Comparison of ENCODE assay signal across 15 cellular contexts in the genomic region with DNA sequence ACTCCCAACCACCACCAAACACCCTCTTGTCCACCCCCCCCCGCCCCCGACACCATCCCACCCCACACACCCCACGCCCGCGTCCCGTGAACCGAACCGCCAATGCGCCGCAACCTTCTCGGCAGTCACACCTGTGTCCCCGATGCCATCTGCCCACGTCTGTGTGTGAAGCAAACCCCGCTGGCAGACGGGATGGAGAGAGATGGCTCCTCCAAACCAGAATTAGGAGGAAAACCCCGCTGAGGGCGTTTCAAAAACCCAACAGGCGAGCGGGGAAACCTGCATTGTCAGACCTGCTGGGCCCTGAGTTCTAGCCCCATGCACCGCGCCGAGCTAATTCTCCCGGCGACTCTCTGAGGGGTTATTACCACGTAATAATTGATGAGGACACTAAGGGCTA. TPM values are rescaled to one million over a fixed set of nuclear protein-coding genes. Genes with fewer than 3 reads are reported as not detected.
DNase-seq lines count a peak whose midpoint lies in the region; ATAC-seq and TF ChIP-seq lines count a peak whose summit lies in the region.
"Had no signal": no experiment of that assay in that cellular context is flagged by ENCODE, and none has a peak within 500 bp of the region (broad histone marks: within the 10 kb centered on the region; RNA-seq: fewer than 3 reads in every experiment).

No MANE protein-coding gene starts in this region.

- H2AFZ ChIP-seq in osteoblast (ENCODE audit: low read length), result no peak overlapping the region

- H3K36me3 Mint-ChIP-seq in activated T-cell treated with anti-CD3 and anti-CD28 coated beads, Interleukin-2, amount 50 U/mL, for 24 hours (ENCODE audit: low read depth), result no peaks in the 10 kb centered on the region
- peaks cover 10% of the 10 kb centered on the region for H3K36me3 Mint-ChIP-seq in effector memory CD8-positive, alpha-beta T cell (ENCODE audit: insufficient read depth)
- H3K36me3 Mint-ChIP-seq in stimulated activated naive B cell treated with anti-CD40 and anti-IgM and Interleukin-4, amounts not matched to agents 10 μg/mL and 1 μg/mL and 100 μg/mL, for 72 hours, result no peaks in the 10 kb centered on the region

- peaks cover 18% of the 10 kb centered on the region for H3K4me1 ChIP-seq in HUES48 (ENCODE audit: control insufficient read depth, insufficient read depth, low read length)
- no peaks in the 10 kb centered on the region for H3K4me1 ChIP-seq in osteoblast (ENCODE audit: insufficient read depth, low read length)
- peaks cover 0 to 42% (median 18%) of the 10 kb centered on the region in 3 donors for H3K4me1 ChIP-seq in gastroesophageal sphincter

- peaks cover 38% of the 10 kb centered on the region for H3K4me1 Mint-ChIP-seq in activated T-cell treated with anti-CD3 and anti-CD28 coated beads, Interleukin-2, amount 50 U/mL, for 24 hours (ENCODE audit: low read depth)
- peaks cover 0 to 12% of the 10 kb centered on the region in 2 donors for H3K4me1 Mint-ChIP-seq in effector memory CD8-positive, alpha-beta T cell (ENCODE audit: low read depth in 2 of 2)
- H3K4me1 Mint-ChIP-seq in stimulated activated naive B cell treated with anti-CD40 and anti-IgM and Interleukin-4, amounts not matched to agents 10 μg/mL and 1 μg/mL and 100 μg/mL, for 72 hours, result peaks cover 8 to 20% of the 10 kb centered on the region in 2 donors

- H4K20me1 ChIP-seq in osteoblast (ENCODE audit: insufficient read depth, low read length), result peaks cover 3% of the 10 kb centered on the region

- TF ChIP-seq EP300 in gastroesophageal sphincter (IDR thresholded peaks at IDR 0.05), result no peak

- H3K79me2 ChIP-seq in osteoblast (ENCODE audit: insufficient read depth, low read length), result no peaks in the 10 kb centered on the region

- TF ChIP-seq CTCF in osteoblast (IDR thresholded peaks at IDR 0.05; ENCODE audit: extremely low read depth, low read depth, low read length) (no peak), gastroesophageal sphincter (IDR thresholded peaks at IDR 0.05) (no peak)

- H3K9ac ChIP-seq in HUES48 (ENCODE audit: low read depth, low read length), result no peak overlapping the region

- H3K4me2 ChIP-seq in osteoblast (ENCODE audit: insufficient read depth, low read length), result no peak overlapping the region

- H3K4me3 ChIP-seq in HUES48 (ENCODE audit: low read depth, low read length), result peak overlapping the region; percentile 60
- no peak overlapping the region for H3K4me3 ChIP-seq in osteoblast (ENCODE audit: insufficient read depth, low read length)
- no peak overlapping the region for H3K4me3 ChIP-seq in gastroesophageal sphincter

- H3K27ac ChIP-seq in HUES48 (ENCODE audit: low read depth, low read length), result no peak overlapping the region
- no peak overlapping the region for H3K27ac ChIP-seq in osteoblast (ENCODE audit: low read depth, low read length)
- no peak overlapping the region for H3K27ac ChIP-seq in gastroesophageal sphincter
- H3K27ac ChIP-seq: breast epithelium, esophagus muscularis mucosa had no signal

- TF ChIP-seq POLR2A in gastroesophageal sphincter (IDR thresholded peaks at IDR 0.05), result no peak

- peaks cover 90% of the 10 kb centered on the region for H3K27me3 Mint-ChIP-seq in activated T-cell treated with anti-CD3 and anti-CD28 coated beads, Interleukin-2, amount 50 U/mL, for 24 hours
- H3K27me3 Mint-ChIP-seq in effector memory CD8-positive, alpha-beta T cell, result peaks cover 71 to 93% of the 10 kb centered on the region in 2 donors
- peaks cover 72 to 95% of the 10 kb centered on the region in 2 donors for H3K27me3 Mint-ChIP-seq in stimulated activated naive B cell treated with anti-CD40 and anti-IgM and Interleukin-4, amounts not matched to agents 10 μg/mL and 1 μg/mL and 100 μg/mL, for 72 hours

- H3K9me3 ChIP-seq in HUES48 (ENCODE audit: control insufficient read depth, insufficient read depth, low read length), result no peaks in the 10 kb centered on the region
- H3K9me3 ChIP-seq in osteoblast (ENCODE audit: low read depth, low read length), result no peaks in the 10 kb centered on the region
- no peaks in the 10 kb centered on the region for H3K9me3 ChIP-seq in gastroesophageal sphincter
- H3K9me3 ChIP-seq: breast epithelium, esophagus muscularis mucosa had no signal

- ATAC-seq in effector memory CD8-positive, alpha-beta T cell (replicated peaks), result no peak
- ATAC-seq in stimulated activated naive B cell treated with anti-CD40 and anti-IgM and Interleukin-4, amounts not matched to agents 10 μg/mL and 1 μg/mL and 100 μg/mL, for 72 hours (replicated peaks), result no peak
- no peak for ATAC-seq in gastroesophageal sphincter

- no peak overlapping the region for H3K27ac Mint-ChIP-seq in activated T-cell treated with anti-CD3 and anti-CD28 coated beads, Interleukin-2, amount 50 U/mL, for 24 hours
- H3K27ac Mint-ChIP-seq in effector memory CD8-positive, alpha-beta T cell, result no peak overlapping the region
- peak overlapping the region; percentile 51 for H3K27ac Mint-ChIP-seq in stimulated activated naive B cell treated with anti-CD40 and anti-IgM and Interleukin-4, amounts not matched to agents 10 μg/mL and 1 μg/mL and 100 μg/mL, for 72 hours
- H3K27ac Mint-ChIP-seq: CD4-positive, alpha-beta T cell; type B pancreatic cell had no signal

- WGBS in gastroesophageal sphincter (ENCODE audit: low coverage in 1 of 2), 2 donors, result 0% methylated on average over 3 of the region's 25 CpGs; no CpG with 5 or more reads in 1 of the 2 donors

- H3K36me3 ChIP-seq in HUES48 (ENCODE audit: control insufficient read depth, insufficient read depth, low read length), result no peaks in the 10 kb centered on the region
- H3K36me3 ChIP-seq in osteoblast (ENCODE audit: insufficient read depth, low read length), result no peaks in the 10 kb centered on the region
- H3K36me3 ChIP-seq in gastroesophageal sphincter, result no peaks in the 10 kb centered on the region
- H3K36me3 ChIP-seq: breast epithelium, esophagus muscularis mucosa had no signal

- H3K9me3 Mint-ChIP-seq in activated T-cell treated with anti-CD3 and anti-CD28 coated beads, Interleukin-2, amount 50 U/mL, for 24 hours, result no peaks in the 10 kb centered on the region
- H3K9me3 Mint-ChIP-seq in effector memory CD8-positive, alpha-beta T cell, result no peaks in the 10 kb centered on the region
- H3K9me3 Mint-ChIP-seq in stimulated activated naive B cell treated with anti-CD40 and anti-IgM and Interleukin-4, amounts not matched to agents 10 μg/mL and 1 μg/mL and 100 μg/mL, for 72 hours, result peaks cover 0 to 1% of the 10 kb centered on the region in 2 donors
- H3K9me3 Mint-ChIP-seq: CD4-positive, alpha-beta T cell; type B pancreatic cell had no signal

- H3K27me3 ChIP-seq in HUES48 (ENCODE audit: control insufficient read depth, insufficient read depth, low read length), result peaks cover 100% of the 10 kb centered on the region
- H3K27me3 ChIP-seq in osteoblast (ENCODE audit: insufficient read depth, low read length), result peaks cover 96% of the 10 kb centered on the region
- peaks cover 100% of the 10 kb centered on the region for H3K27me3 ChIP-seq in gastroesophageal sphincter

- peak; percentile 35 for DNase-seq in activated T-cell treated with anti-CD3 and anti-CD28 coated beads, Interleukin-2, amount 50 U/mL, for 24 hours
- no peak for DNase-seq in activated T-cell treated with anti-CD3 and anti-CD28 coated beads for 4 hours
- DNase-seq in effector memory CD8-positive, alpha-beta T cell, result no peak
- no peak for DNase-seq in stimulated activated naive B cell treated with anti-CD40 and anti-IgM and Interleukin-4, amounts not matched to agents 10 μg/mL and 1 μg/mL and 100 μg/mL, for 72 hours
- DNase-seq in osteoblast (ENCODE audit: insufficient read length, low spot score, missing footprints), result no peak
- DNase-seq in 8988T, result no peak
- DNase-seq: NCI-H1694 had no signal

- no peak overlapping the region for H3K4me3 Mint-ChIP-seq in activated T-cell treated with anti-CD3 and anti-CD28 coated beads, Interleukin-2, amount 50 U/mL, for 24 hours
- H3K4me3 Mint-ChIP-seq in effector memory CD8-positive, alpha-beta T cell, result peak overlapping the region; percentile 50 to 63
- H3K4me3 Mint-ChIP-seq in stimulated activated naive B cell treated with anti-CD40 and anti-IgM and Interleukin-4, amounts not matched to agents 10 μg/mL and 1 μg/mL and 100 μg/mL, for 72 hours, result peak overlapping the region in 1 of 2 donors; percentile 25

RNA-seq across cellular contexts. Expression of gene KCNK18, which starts 28.6 kb away (rescaled TPM):
- total RNA-seq in osteoblast (not detected in 2 replicates), gastroesophageal sphincter (not detected)
- total RNA-seq: breast epithelium; CD4-positive, alpha-beta T cell; Daoy; esophagus muscularis mucosa; kidney had no signal

RNA-seq across cellular contexts. Expression of gene VAX1, which starts 30.7 kb away (rescaled TPM):
- total RNA-seq in osteoblast (not detected in 2 replicates), gastroesophageal sphincter (not detected)
- total RNA-seq: breast epithelium; CD4-positive, alpha-beta T cell; esophagus muscularis mucosa; kidney had no signal
